11 cellular contexts compared by ENCODE assay signal in the genomic region with DNA sequence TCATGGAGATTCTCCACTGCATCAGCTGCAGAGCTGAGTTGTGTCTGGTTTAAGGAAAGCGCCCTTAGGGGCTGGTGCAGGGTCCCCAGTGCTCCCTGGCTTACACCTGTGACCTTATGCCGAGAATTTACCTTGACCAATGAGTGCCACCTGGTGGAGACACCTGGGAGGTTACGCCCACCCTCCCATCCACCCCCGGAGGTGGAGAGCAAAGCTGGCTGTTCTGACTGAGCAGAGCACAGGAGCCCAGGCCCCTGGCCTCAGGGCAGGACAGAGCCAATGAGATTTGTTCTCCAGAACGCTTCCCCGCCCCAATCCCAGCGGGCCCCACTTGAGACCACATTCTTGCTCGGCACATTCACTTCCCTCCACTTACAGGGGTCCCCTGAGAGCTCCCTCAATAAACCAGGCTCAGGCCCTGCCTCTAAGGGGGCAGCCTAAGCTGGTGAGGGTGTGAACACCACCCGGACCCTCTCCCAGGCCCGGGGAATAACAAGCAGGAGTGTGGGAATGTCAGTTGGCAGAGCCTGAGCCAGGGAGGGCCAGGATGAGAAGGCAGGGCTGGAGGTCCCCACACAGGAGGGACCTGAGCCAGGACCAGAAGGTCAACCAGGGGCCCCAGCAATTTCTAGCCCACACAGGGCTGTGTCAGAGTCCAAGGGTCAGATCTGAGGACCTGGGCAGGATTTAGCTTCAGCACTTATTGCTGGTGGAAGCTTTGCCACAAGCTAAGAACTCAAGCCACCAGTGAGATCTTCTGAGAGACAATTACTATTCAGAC.
DNase-seq lines count a peak whose midpoint lies in the region; FAIRE-seq and TF ChIP-seq lines count a peak whose summit lies in the region.
"Had no signal": no experiment of that assay in that cellular context is flagged by ENCODE, and none has a peak within 500 bp of the region (broad histone marks: within the 10 kb centered on the region; RNA-seq: fewer than 3 reads in every experiment).

No MANE protein-coding gene starts in this region.

- H3K27me3 ChIP-seq in breast epithelium: no peaks in the 10 kb centered on the region
- H3K27me3 ChIP-seq in right atrium auricular region: no peaks in the 10 kb centered on the region
- H3K27me3 ChIP-seq: thyroid gland had no signal

- CTCF ChIA-PET in MCF 10A (lab: Yijun Ruan, JAX): interaction anchor here (0.6 to 1.9 kb wide), 8 partner anchors 17 to 952 kb away, joined by 3 to 10 read pairs (median 3); no protein-coding TSS in a partner anchor

- DNase-seq in MCF 10A (ENCODE audit: unreplicated experiment): peak; percentile 41
- no peak for DNase-seq in breast epithelium (ENCODE audit: low spot score in 2 of 2)
- peak; percentile 84 for DNase-seq in NCI-H1436 (lab: John Stamatoyannopoulos, UW)
- DNase-seq in endothelial cell (ENCODE audit: low spot score): peak; percentile 36
- peak; percentile 58 for DNase-seq in urothelium cell line (ENCODE audit: low spot score)
- DNase-seq in AG08395 (ENCODE audit: low spot score): no peak
- no peak for DNase-seq in midbrain (lab: John Stamatoyannopoulos, UW)
- no peak for DNase-seq in right atrium auricular region (ENCODE audit: low spot score)
- DNase-seq: SIG-M5, thyroid gland had no signal

- no peak overlapping the region for H3K27ac ChIP-seq in breast epithelium
- H3K27ac ChIP-seq in right atrium auricular region: no peak overlapping the region
- H3K27ac ChIP-seq: skin epidermis, thyroid gland had no signal

- TF ChIP-seq CTCF in MCF 10A (IDR thresholded peaks at IDR 0.05; ENCODE audit: unreplicated experiment) (peak; percentile 37), breast epithelium (IDR thresholded peaks at IDR 0.05) (peak in 1 of 3 donors; percentile 9), endothelial cell (IDR thresholded peaks at IDR 0.05; ENCODE audit: unreplicated experiment) (peak; percentile 45), right atrium auricular region (IDR thresholded peaks at IDR 0.05) (no peak)

- peaks cover 3% of the 10 kb centered on the region for H3K9me3 Mint-ChIP-seq in MCF 10A (ENCODE audit: unreplicated experiment)
- H3K9me3 Mint-ChIP-seq in endothelial cell (ENCODE audit: unreplicated experiment): no peaks in the 10 kb centered on the region

- no peaks in the 10 kb centered on the region for H3K36me3 Mint-ChIP-seq in MCF 10A (ENCODE audit: insufficient read depth, unreplicated experiment)
- H3K36me3 Mint-ChIP-seq in endothelial cell (ENCODE audit: low read depth, unreplicated experiment): no peaks in the 10 kb centered on the region

- no peak overlapping the region for H3K4me3 ChIP-seq in breast epithelium
- H3K4me3 ChIP-seq in right atrium auricular region: no peak overlapping the region
- H3K4me3 ChIP-seq: skin epidermis, thyroid gland had no signal

- no TSS peak for BruUV-seq in MCF 10A (replicated peaks; lab: Mats Ljungman, UMichigan)

- H3K4me3 Mint-ChIP-seq in MCF 10A (ENCODE audit: unreplicated experiment): no peak overlapping the region
- H3K4me3 Mint-ChIP-seq in endothelial cell (ENCODE audit: unreplicated experiment): no peak overlapping the region

- no peak overlapping the region for H3K27ac Mint-ChIP-seq in MCF 10A (ENCODE audit: low read depth, unreplicated experiment)
- H3K27ac Mint-ChIP-seq in endothelial cell (ENCODE audit: unreplicated experiment): no peak overlapping the region

- H3K27me3 Mint-ChIP-seq in MCF 10A (ENCODE audit: insufficient read depth, unreplicated experiment) (peaks cover 17% of the 10 kb centered on the region), endothelial cell (ENCODE audit: unreplicated experiment) (peaks cover 5% of the 10 kb centered on the region)

- TF ChIP-seq POLR2A in breast epithelium (IDR thresholded peaks at IDR 0.05): no peak

- no peaks in the 10 kb centered on the region for H3K9me3 ChIP-seq in breast epithelium
- H3K9me3 ChIP-seq in right atrium auricular region: no peaks in the 10 kb centered on the region
- H3K9me3 ChIP-seq: thyroid gland had no signal

- H3K36me3 ChIP-seq in breast epithelium (no peaks in the 10 kb centered on the region), right atrium auricular region (no peaks in the 10 kb centered on the region)
- H3K36me3 ChIP-seq: thyroid gland had no signal

- H3K4me1 ChIP-seq in breast epithelium (no peaks in the 10 kb centered on the region), right atrium auricular region (no peaks in the 10 kb centered on the region)
- H3K4me1 ChIP-seq: thyroid gland had no signal

- H3K4me1 Mint-ChIP-seq in MCF 10A (ENCODE audit: insufficient read depth, unreplicated experiment) (no peaks in the 10 kb centered on the region), endothelial cell (ENCODE audit: unreplicated experiment) (no peaks in the 10 kb centered on the region)

- POLR2A ChIA-PET in MCF 10A (lab: Yijun Ruan, JAX): no interaction called here

- intact Hi-C loops in MCF 10A (cut with micrococcal nuclease) (no loop called here), breast epithelium (cut with DNase I; ENCODE audit: low total_unique reads) (no loop called here)

- FAIRE-seq in urothelium cell line (lab: Jason Lieb, UNC): no peak

Comparison
In these comparisons a context has a peak if more than half of its experiments do, and no peak if none do; other contexts are left out.
1. DNase-seq: peak in MCF 10A (single experiment), NCI-H1436 (single experiment), endothelial cell (single experiment) and urothelium cell line (single experiment); none in breast epithelium (0 of 2), AG08395 (single experiment), midbrain (single experiment) and right atrium auricular region (single experiment).
2. CTCF ChIP-seq: peak in MCF 10A (single experiment) and endothelial cell (single experiment); none in right atrium auricular region (0 of 2).